Comparison of ENCODE assay signal across 8 cellular contexts in the genomic region with DNA sequence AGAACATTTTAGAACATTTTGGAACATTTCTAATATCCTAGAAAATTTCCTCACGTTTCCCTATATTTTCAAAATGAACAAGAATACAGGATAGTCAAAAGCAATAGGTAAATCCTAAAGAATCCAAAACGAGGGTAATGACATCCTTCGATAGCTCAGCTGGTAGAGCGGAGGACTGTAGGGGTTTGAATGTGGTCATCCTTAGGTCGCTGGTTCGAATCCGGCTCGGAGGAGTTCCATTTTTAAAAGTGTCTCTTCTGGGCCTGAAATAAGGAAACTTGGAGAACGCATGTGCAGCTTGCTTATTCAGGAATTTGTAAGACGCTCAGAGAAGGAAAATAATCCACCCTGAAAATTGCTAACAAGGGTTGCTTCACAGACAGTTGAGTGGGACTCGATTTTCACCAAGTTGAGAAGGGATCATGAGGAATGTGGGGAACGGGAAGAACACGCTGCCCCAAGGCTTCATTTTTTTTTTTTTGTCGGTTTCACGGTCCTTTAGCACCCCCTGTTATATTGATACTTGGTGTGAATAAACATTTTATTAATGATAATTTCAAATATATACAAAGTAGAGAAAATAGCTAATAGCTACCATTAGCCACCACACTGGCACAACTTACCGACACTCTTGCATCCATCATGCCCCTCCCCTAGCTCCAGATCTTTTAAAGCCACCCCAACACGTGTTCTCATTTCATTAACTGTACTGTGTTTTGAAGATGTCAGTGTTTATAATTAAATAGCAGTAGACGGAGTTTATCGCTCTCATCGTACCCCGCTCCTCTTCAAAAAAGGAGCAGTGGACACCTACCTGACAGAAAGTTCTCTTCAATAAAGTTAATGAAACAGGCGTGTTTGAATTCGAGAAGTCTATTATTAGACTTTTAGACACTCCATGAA. TPM values are rescaled to one million over a fixed set of nuclear protein-coding genes. Genes with fewer than 3 reads are reported as not detected.
A peak's percentile ranks its signal among the peaks of the same experiment; 100 is the strongest.
DNase-seq lines count a peak whose midpoint lies in the region; ATAC-seq, FAIRE-seq and TF ChIP-seq lines count a peak whose summit lies in the region.

No MANE protein-coding gene starts in this region.

- H3K4me1 ChIP-seq in GM12878 (ENCODE audit: control insufficient read depth, insufficient read depth, low read length): peaks cover 18% of the 10 kb centered on the region

- CTCF ChIA-PET in GM12878 (lab: Yijun Ruan, JAX): interaction anchor here (0.6 to 8.7 kb wide), 37 partner anchors 10 to 882 kb away, joined by 3 to 267 read pairs (median 4); a partner anchor contains a TSS

- TF ChIP-seq POLR2A in GM12878 (IDR thresholded peaks at IDR 0.05; ENCODE audit: low read depth, low read length): no peak

- POLR2A ChIA-PET in GM12878 (lab: Charles Lee): interaction anchor here (0.6 to 1.7 kb wide), 13 partner anchors 18 to 1306 kb away, joined by 3 to 7 read pairs (median 3); no protein-coding TSS in a partner anchor

- peak overlapping the region; percentile 3 for H3K4me3 Mint-ChIP-seq in activated CD4-positive, alpha-beta T cell treated with anti-CD3 and anti-CD28 coated beads, Interleukin-2, amount 10 ng/mL, durations not matched to agents 24 days and 14 days
- H3K4me3 Mint-ChIP-seq in type B pancreatic cell: peak overlapping the region; percentile 60

- intact Hi-C loops in activated CD4-positive, alpha-beta T cell treated with anti-CD3 and anti-CD28 coated beads, Interleukin-2, amount 10 ng/mL, durations not matched to agents 24 days and 14 days (cut with micrococcal nuclease): loop anchor here (1.0 to 10.0 kb wide), 4 partner anchors 122 to 1300 kb away; partner anchors contain the start of gene ZNF184
- intact Hi-C loops in GM12878 (cut with micrococcal nuclease; ENCODE audit: unreplicated experiment): loop anchor here (1.0 to 10.0 kb wide), 4 partner anchors 23 to 420 kb away; no protein-coding TSS in a partner anchor

- peaks cover 19% of the 10 kb centered on the region for H3K36me3 Mint-ChIP-seq in activated CD4-positive, alpha-beta T cell treated with anti-CD3 and anti-CD28 coated beads, Interleukin-2, amount 10 ng/mL, durations not matched to agents 24 days and 14 days (ENCODE audit: low read depth)
- H3K36me3 Mint-ChIP-seq in type B pancreatic cell: no peaks in the 10 kb centered on the region

- peaks cover 29% of the 10 kb centered on the region for H3K4me1 Mint-ChIP-seq in activated CD4-positive, alpha-beta T cell treated with anti-CD3 and anti-CD28 coated beads, Interleukin-2, amount 10 ng/mL, durations not matched to agents 24 days and 14 days
- H3K4me1 Mint-ChIP-seq in type B pancreatic cell (ENCODE audit: unreplicated experiment): no peaks in the 10 kb centered on the region

- H3K9me3 Mint-ChIP-seq in activated CD4-positive, alpha-beta T cell treated with anti-CD3 and anti-CD28 coated beads, Interleukin-2, amount 10 ng/mL, durations not matched to agents 24 days and 14 days: no peaks in the 10 kb centered on the region
- no peaks in the 10 kb centered on the region for H3K9me3 Mint-ChIP-seq in type B pancreatic cell

- peak overlapping the region; percentile 93; the same call in 1 of the 2 replicates for H3K4me3 ChIP-seq in GM12878

- peak; percentile 5; the same call in 1 of the 3 replicates for ATAC-seq in GM12878

- TF ChIP-seq EP300 in GM12878 (IDR thresholded peaks at IDR 0.05; ENCODE audit: borderline replicate concordance in 1 of 2, control insufficient read depth in 1 of 2, low read depth in 2 of 2, low read length in 2 of 2): no peak

- peaks cover 1 to 11% of the 10 kb centered on the region in 2 experiments; a peak in 1 of 4 replicates for H3K36me3 ChIP-seq in GM12878 (ENCODE audit: control insufficient read depth in 2 of 2, insufficient read depth in 2 of 2, low read length in 1 of 2)

- peaks cover 43% of the 10 kb centered on the region for H3K27me3 Mint-ChIP-seq in activated CD4-positive, alpha-beta T cell treated with anti-CD3 and anti-CD28 coated beads, Interleukin-2, amount 10 ng/mL, durations not matched to agents 24 days and 14 days
- H3K27me3 Mint-ChIP-seq in type B pancreatic cell: peaks cover 48% of the 10 kb centered on the region

- WGBS in GM12878 (ENCODE audit: insufficient coverage, insufficient replicate concordance, low lambda C conversion rate, missing lambda C conversion rate): 37% methylated on average over 23 of the region's 23 CpGs

- peaks cover 21% of the 10 kb centered on the region for H3K79me2 ChIP-seq in GM12878 (ENCODE audit: control insufficient read depth, insufficient read depth, low read length)

- no TSS peak for BruUV-seq in GM12878 (replicated peaks; lab: Mats Ljungman, UMichigan)

- H3K9ac ChIP-seq in GM12878 (ENCODE audit: control insufficient read depth, insufficient read depth, low read length): peak overlapping the region; percentile 56; the same call in 1 of the 2 replicates

- in situ Hi-C loops in GM12878 (cut with MboI): no loop called here

- DNase-seq in activated CD4-positive, alpha-beta T cell treated with anti-CD3 and anti-CD28 coated beads, Interleukin-2, amount 10 ng/mL, durations not matched to agents 24 days and 14 days: peak; percentile 72
- no peak for DNase-seq in activated CD4-positive, alpha-beta T cell treated with anti-CD3 and anti-CD28 coated beads, Interleukin-2, amount 50 U/mL, for 1 hour
- DNase-seq in NCI-H69 (lab: John Stamatoyannopoulos, UW) (peak; percentile 93), GM12878 (ENCODE audit: low read depth, low spot score) (no peak), medulla oblongata (ENCODE audit: extremely low spot score) (peak; percentile 60), type B pancreatic cell (ENCODE audit: extremely low spot score, unreplicated experiment) (no peak), NCI-H1092 treated with DMSO at 0.1 percent for 48 hours (lab: John Stamatoyannopoulos, UW) (no peak), middle frontal gyrus (ENCODE audit: extremely low spot score, low spot score) (no peak)

- H4K20me1 ChIP-seq in GM12878 (ENCODE audit: control insufficient read depth, insufficient read depth): no peaks in the 10 kb centered on the region

- peak overlapping the region; percentile 95 for H3K4me2 ChIP-seq in GM12878 (ENCODE audit: control insufficient read depth, insufficient read depth)

- no peak for TF ChIP-seq CTCF in GM12878 (IDR thresholded peaks at IDR 0.05 in 2 of 3, conservative IDR thresholded peaks at IDR 0.05 in 1 of 3; ENCODE audit: control insufficient read depth in 2 of 3, extremely low read depth in 1 of 3, insufficient read depth in 1 of 3, low read depth in 3 of 3, low read length in 3 of 3)
- TF ChIP-seq CTCF in type B pancreatic cell (conservative IDR thresholded peaks at IDR 0.05): no peak

- no peaks in the 10 kb centered on the region for H3K9me3 ChIP-seq in GM12878 (replicated peaks; ENCODE audit: control insufficient read depth, insufficient read depth, low read length)

- no peak overlapping the region for H3K27ac ChIP-seq in GM12878 (ENCODE audit: control insufficient read depth, insufficient read depth)

- RAD21 ChIA-PET in GM12878 (lab: Charles Lee; ENCODE audit: unreplicated experiment): interaction anchor here (0.6 to 2.5 kb wide), 16 partner anchors 10 to 561 kb away, joined by 3 to 64 read pairs (median 3); no protein-coding TSS in a partner anchor

- H3K27me3 ChIP-seq in GM12878 (replicated peaks in 1 of 2; ENCODE audit: control insufficient read depth in 2 of 2, insufficient read depth in 2 of 2, low read length in 1 of 2): no peaks in the 10 kb centered on the region

- SMC1A ChIA-PET in GM12878 (lab: Charles Lee; ENCODE audit: uncharacterized antibody, unreplicated experiment): interaction anchor here (0.6 to 8.3 kb wide), 20 partner anchors 8 to 527 kb away, joined by 3 to 170 read pairs (median 4); no protein-coding TSS in a partner anchor

- peak; percentile 56 for FAIRE-seq in GM12878 (lab: Jason Lieb, UNC)

- peak overlapping the region; percentile 90 for H2AFZ ChIP-seq in GM12878 (ENCODE audit: control insufficient read depth, low read depth, low read length)

- peak overlapping the region; percentile 46 for H3K27ac Mint-ChIP-seq in activated CD4-positive, alpha-beta T cell treated with anti-CD3 and anti-CD28 coated beads, Interleukin-2, amount 10 ng/mL, durations not matched to agents 24 days and 14 days
- H3K27ac Mint-ChIP-seq in type B pancreatic cell: no peak overlapping the region

- no peak for TF ChIP-seq RAD21 in GM12878 (IDR thresholded peaks at IDR 0.05; ENCODE audit: insufficient read depth, low read depth, low read length)

RNA-seq across cellular contexts. Expression of gene ABT1, which starts 1.8 kb away (rescaled TPM):
- total RNA-seq in activated CD4-positive, alpha-beta T cell treated with anti-CD3 and anti-CD28 coated beads, Interleukin-2, amount 10 ng/mL, durations not matched to agents 24 days and 14 days: 31.9 and 32.1 TPM in 2 replicates
- total RNA-seq in GM12878 (2013; cell fraction: nucleolus; rRNA removed): 19.2 and 19.7 TPM in 2 replicates
- 33.5 and 37.1 TPM in 2 replicates for total RNA-seq in GM12878 (2014; rRNA removed)
- 19.4 and 21.5 TPM in 2 replicates for total RNA-seq in GM12878 (2014; rRNA removed; fragmentation: Illumina TruSeq; extraction: Trizol)
- 27.3 and 27.5 TPM in 2 replicates for total RNA-seq in GM12878 (2021)
- 9.1 TPM for polyA plus RNA-seq in GM12878 (2011; ENCODE audit: low read depth)
- 22.5 and 29.1 TPM in 2 replicates for polyA plus RNA-seq in GM12878 (2011; rRNA removed)
- 32.1 and 42.6 TPM in 2 replicates for polyA plus RNA-seq in GM12878 (2011; cell fraction: cytosol; rRNA removed)
- polyA plus RNA-seq in GM12878 (2011; cell fraction: nucleus; rRNA removed): 19.3 and 23.6 TPM in 2 replicates
- 15.4 and 17.1 TPM in 2 replicates for polyA plus RNA-seq in GM12878 (2012)
- polyA plus RNA-seq in GM12878 (2014; fragmentation: Illumina TruSeq; extraction: Trizol): 8.4 and 15.4 TPM in 2 replicates
- 10 to 100 TPM in 1 of 2 experiments, 1 to 10 TPM in 1; 8.4 to 11.3 TPM for polyA plus RNA-seq in GM12878 (2014; fragmentation: Nextera tagmentation; extraction: Ambion mirVana)
- polyA plus RNA-seq in GM12878 (2014; rRNA removed): 35.7 and 36.9 TPM in 2 replicates
- polyA plus RNA-seq in GM12878 (2016; fragmentation: Nextera tagmentation; extraction: Ambion mirVana): 10 to 100 TPM; 42.5 to 43.5 TPM
- polyA minus RNA-seq in GM12878 (2011; rRNA and poly(A)+ RNA removed): 13.5 and 22.0 TPM in 2 replicates
- polyA minus RNA-seq in GM12878 (2011; cell fraction: cytosol; rRNA and poly(A)+ RNA removed): 6.9 and 7.8 TPM in 2 replicates
- polyA minus RNA-seq in GM12878 (2011; cell fraction: nucleus; rRNA and poly(A)+ RNA removed): 20.7 and 25.6 TPM in 2 replicates
- total RNA-seq in type B pancreatic cell (ENCODE audit: low replicate concordance): 21.4 and 23.9 TPM in 2 replicates

RNA-seq across cellular contexts. Expression of gene HMGN4, which starts 56.8 kb away (rescaled TPM):
- total RNA-seq in activated CD4-positive, alpha-beta T cell treated with anti-CD3 and anti-CD28 coated beads, Interleukin-2, amount 10 ng/mL, durations not matched to agents 24 days and 14 days: 81.6 and 83.4 TPM in 2 replicates
- total RNA-seq in GM12878 (2013; cell fraction: nucleolus; rRNA removed): 28.9 and 31.1 TPM in 2 replicates
- total RNA-seq in GM12878 (2014; rRNA removed): 73.9 and 90.7 TPM in 2 replicates
- 99.0 and 99.1 TPM in 2 replicates for total RNA-seq in GM12878 (2014; rRNA removed; fragmentation: Illumina TruSeq; extraction: Trizol)
- 64.2 and 67.2 TPM in 2 replicates for total RNA-seq in GM12878 (2021)
- polyA plus RNA-seq in GM12878 (2011; ENCODE audit: low read depth): 45.4 TPM
- polyA plus RNA-seq in GM12878 (2011; rRNA removed): 79.5 and 112 TPM in 2 replicates
- polyA plus RNA-seq in GM12878 (2011; cell fraction: cytosol; rRNA removed): 53.2 and 53.3 TPM in 2 replicates
- 25.6 and 31.0 TPM in 2 replicates for polyA plus RNA-seq in GM12878 (2011; cell fraction: nucleus; rRNA removed)
- 40.3 and 60.7 TPM in 2 replicates for polyA plus RNA-seq in GM12878 (2012)
- polyA plus RNA-seq in GM12878 (2014; fragmentation: Illumina TruSeq; extraction: Trizol): 87.4 and 98.8 TPM in 2 replicates
- polyA plus RNA-seq in GM12878 (2014; fragmentation: Nextera tagmentation; extraction: Ambion mirVana): 10 to 100 TPM; 26.7 to 31.2 TPM
- polyA plus RNA-seq in GM12878 (2014; rRNA removed): 54.6 and 71.6 TPM in 2 replicates
- polyA plus RNA-seq in GM12878 (2016; fragmentation: Nextera tagmentation; extraction: Ambion mirVana): 10 to 100 TPM; 85.8 to 88.6 TPM
- polyA minus RNA-seq in GM12878 (2011; rRNA and poly(A)+ RNA removed): 45.3 and 47.3 TPM in 2 replicates
- 13.1 and 21.7 TPM in 2 replicates for polyA minus RNA-seq in GM12878 (2011; cell fraction: cytosol; rRNA and poly(A)+ RNA removed)
- 4.3 and 7.9 TPM in 2 replicates for polyA minus RNA-seq in GM12878 (2011; cell fraction: nucleus; rRNA and poly(A)+ RNA removed)
- total RNA-seq in type B pancreatic cell (ENCODE audit: low replicate concordance): 31.7 and 37.6 TPM in 2 replicates

Comparison
In these comparisons a context has a peak if more than half of its experiments do, and no peak if none do; other contexts are left out.
1. DNase-seq: peak in activated CD4-positive, alpha-beta T cell treated with anti-CD3 and anti-CD28 coated beads, Interleukin-2, amount 10 ng/mL, durations not matched to agents 24 days and 14 days (single experiment), NCI-H69 (single experiment) and medulla oblongata (single experiment); none in activated CD4-positive, alpha-beta T cell treated with anti-CD3 and anti-CD28 coated beads, Interleukin-2, amount 50 U/mL, for 1 hour (single experiment), GM12878 (single experiment), type B pancreatic cell (single experiment), NCI-H1092 treated with DMSO at 0.1 percent for 48 hours (single experiment) and middle frontal gyrus (single experiment).